Comparison of ENCODE assay signal across 17 cellular contexts in genomic region chr3:123285066-123285465, GRCh38.
DNase-seq lines count a peak whose midpoint lies in the region; ATAC-seq and TF ChIP-seq lines count a peak whose summit lies in the region.
"Had no signal": no experiment of that assay in that cellular context is flagged by ENCODE, and none has a peak within 500 bp of the region (broad histone marks: within the 10 kb centered on the region; RNA-seq: fewer than 3 reads in every experiment).

No MANE protein-coding gene starts in this region.

- POLR2A ChIA-PET in CD4-positive, alpha-beta memory T cell (lab: Charles Lee; ENCODE audit: partially characterized antibody), result no interaction called here

- H3K27me3 ChIP-seq in neuronal stem cell (ENCODE audit: control insufficient read depth in 3 of 3, insufficient read depth in 3 of 3, low read depth in 1 of 3, low read length in 3 of 3), result peaks cover 0 to 4% (median 2%) of the 10 kb centered on the region in 3 experiments
- H3K27me3 ChIP-seq in CD4-positive, alpha-beta memory T cell (ENCODE audit: insufficient read depth, low read length), result no peaks in the 10 kb centered on the region
- H3K27me3 ChIP-seq: BE2C had no signal

- H2AK5ac ChIP-seq in neuronal stem cell (ENCODE audit: low read depth, low read length), result no peak overlapping the region

- H2BK12ac ChIP-seq in neuronal stem cell (ENCODE audit: low read length), result no peak overlapping the region

- H3K4me3 ChIP-seq in neuronal stem cell (ENCODE audit: low read length in 2 of 2), result no peak overlapping the region
- no peak overlapping the region for H3K4me3 ChIP-seq in CD4-positive, alpha-beta memory T cell (ENCODE audit: low read length in 2 of 2)
- H3K4me3 ChIP-seq: GM12878, GM23338 had no signal

- WGBS in neuronal stem cell (ENCODE audit: extremely low coverage in 2 of 2, insufficient read length in 2 of 2, insufficient replicate concordance in 1 of 2), 2 donors, result no CpG with 5 or more reads among the region's 9 CpGs

- no peak overlapping the region for H3K4me2 ChIP-seq in neuronal stem cell (ENCODE audit: insufficient read depth, low read length, poor library complexity, severe bottlenecking)
- H3K4me2 ChIP-seq: GM23338 had no signal

- no peaks in the 10 kb centered on the region for H3K79me1 ChIP-seq in neuronal stem cell (ENCODE audit: low read depth, low read length)

- H3K4me1 Mint-ChIP-seq in CD4-positive, alpha-beta memory T cell, result no peaks in the 10 kb centered on the region
- H3K4me1 Mint-ChIP-seq: CD8-positive, alpha-beta memory T cell; GM23338 had no signal

- ATAC-seq in SK-N-SH treated with all-trans-retinoic acid at 6 μM for 48 hours, result no peak
- no peak for ATAC-seq in GM21786 (IDR thresholded peaks at IDR 0.05; ENCODE audit: unreplicated experiment)
- ATAC-seq: GM12878, GM23338 had no signal

- H3K18ac ChIP-seq in neuronal stem cell (ENCODE audit: low read length), result no peak overlapping the region

- no peak overlapping the region for H4K8ac ChIP-seq in neuronal stem cell (ENCODE audit: low read depth, low read length)

- peaks cover 0 to 2% of the 10 kb centered on the region in 2 donors for H3K27me3 Mint-ChIP-seq in CD4-positive, alpha-beta memory T cell

- H3K9me3 ChIP-seq in neuronal stem cell (replicated peaks in 1 of 2; ENCODE audit: control insufficient read depth in 2 of 2, insufficient read depth in 1 of 2, low read depth in 1 of 2, low read length in 2 of 2), result no peaks in the 10 kb centered on the region
- H3K9me3 ChIP-seq in CD4-positive, alpha-beta memory T cell (ENCODE audit: control insufficient read depth in 1 of 2, low read length in 2 of 2), result no peaks in the 10 kb centered on the region
- H3K9me3 ChIP-seq: BE2C had no signal

- H3K9me3 Mint-ChIP-seq in CD4-positive, alpha-beta memory T cell, result peaks cover 0 to 2% (median 0%) of the 10 kb centered on the region in 8 donors
- H3K9me3 Mint-ChIP-seq: CD8-positive, alpha-beta memory T cell had no signal

- no peak overlapping the region for H2AFZ ChIP-seq in neuronal stem cell (ENCODE audit: low read length)
- H2AFZ ChIP-seq: GM23338 had no signal

- no peak overlapping the region for H2BK120ac ChIP-seq in neuronal stem cell (ENCODE audit: low read depth, low read length)

- H3K23ac ChIP-seq in neuronal stem cell (ENCODE audit: low read depth, low read length, poor library complexity), result no peak overlapping the region

- no peak overlapping the region for H3K14ac ChIP-seq in neuronal stem cell (ENCODE audit: low read length)

- H3K4me3 Mint-ChIP-seq in CD4-positive, alpha-beta memory T cell, result no peak overlapping the region
- H3K4me3 Mint-ChIP-seq: CD8-positive, alpha-beta memory T cell; GM23338 had no signal

- H3K36me3 Mint-ChIP-seq in CD4-positive, alpha-beta memory T cell, result no peaks in the 10 kb centered on the region

- H3K27ac ChIP-seq in VCaP (peak overlapping the region; percentile 72), neuronal stem cell (replicated peaks; ENCODE audit: low read length) (no peak overlapping the region)
- H3K27ac ChIP-seq in CD4-positive, alpha-beta memory T cell (ENCODE audit: low read depth, low read length), result no peak overlapping the region

- DNase-seq in ELF-1 (ENCODE audit: low read depth, low spot score), result peak; percentile 4
- peak; percentile 45 for DNase-seq in HT1080 (ENCODE audit: low read depth)
- DNase-seq in neuronal stem cell (ENCODE audit: low spot score), result no peak
- no peak for DNase-seq in CD4-positive, alpha-beta memory T cell
- DNase-seq: BE2C; CD8-positive, alpha-beta memory T cell; KG1; NCI-H1092 treated with DMSO at 0.1 percent for 48 hours; NCI-H187; NCI-H446; NCI-H774; SIG-M5 had no signal

- no peak overlapping the region for H3K4ac ChIP-seq in neuronal stem cell (ENCODE audit: low read length)

- no peak overlapping the region for H3K27ac Mint-ChIP-seq in CD4-positive, alpha-beta memory T cell
- H3K27ac Mint-ChIP-seq: GM23338 had no signal

- H3K4me1 ChIP-seq in neuronal stem cell (ENCODE audit: control insufficient read depth in 2 of 2, insufficient read depth in 1 of 2, low read depth in 1 of 2, low read length in 2 of 2), result no peaks in the 10 kb centered on the region
- H3K4me1 ChIP-seq in CD4-positive, alpha-beta memory T cell (ENCODE audit: insufficient read depth, low read length), result no peaks in the 10 kb centered on the region

- no peak for TF ChIP-seq CTCF in VCaP (conservative IDR thresholded peaks at IDR 0.05)

- intact Hi-C loops in CD4-positive, alpha-beta memory T cell (cut with micrococcal nuclease), result no loop called here

- no peak overlapping the region for H4K91ac ChIP-seq in neuronal stem cell (ENCODE audit: low read depth, low read length, poor library complexity)

- H3K9ac ChIP-seq in neuronal stem cell (ENCODE audit: low read depth, low read length, poor library complexity), result peak overlapping the region; percentile 78

- H2BK5ac ChIP-seq in neuronal stem cell (ENCODE audit: low read length), result no peak overlapping the region

- H3K36me3 ChIP-seq in neuronal stem cell (replicated peaks in 1 of 2; ENCODE audit: control insufficient read depth in 2 of 2, insufficient read depth in 2 of 2, low read length in 2 of 2), result no peaks in the 10 kb centered on the region
- H3K36me3 ChIP-seq in CD4-positive, alpha-beta memory T cell (ENCODE audit: insufficient read depth, low read length), result no peaks in the 10 kb centered on the region
- H3K36me3 ChIP-seq: BE2C had no signal

- no peak overlapping the region for H2BK15ac ChIP-seq in neuronal stem cell (ENCODE audit: low read length)

- CTCF ChIA-PET in CD4-positive, alpha-beta memory T cell (lab: Charles Lee; ENCODE audit: partially characterized antibody), result interaction anchor here (0.6 kb wide), 1 partner anchor 1157 kb away, joined by 4 read pairs; no protein-coding TSS in a partner anchor

TF ChIP-seq in SK-N-SH treated with all-trans-retinoic acid at 6 μM for 48 hours, 23 proteins besides CTCF, POLR2A, EP300 and RAD21 (continues in another document):
- TF ChIP-seq TOX (CRISPR knock-in tag; IDR thresholded peaks at IDR 0.05; ENCODE audit: borderline replicate concordance) (no peak), PPARA (CRISPR knock-in tag; IDR thresholded peaks at IDR 0.05; ENCODE audit: borderline replicate concordance) (no peak), ZFP3 (CRISPR knock-in tag; IDR thresholded peaks at IDR 0.05) (no peak), RARB (CRISPR knock-in tag; IDR thresholded peaks at IDR 0.05) (no peak), CSDC2 (CRISPR knock-in tag; IDR thresholded peaks at IDR 0.05) (no peak), PATZ1 (CRISPR knock-in tag; IDR thresholded peaks at IDR 0.05; ENCODE audit: borderline replicate concordance) (no peak), ESRRG (CRISPR knock-in tag; IDR thresholded peaks at IDR 0.05) (no peak), OSR1 (CRISPR knock-in tag; IDR thresholded peaks at IDR 0.05) (no peak), BACH2 (CRISPR knock-in tag; IDR thresholded peaks at IDR 0.05; ENCODE audit: borderline replicate concordance) (no peak), ZNF8 (CRISPR knock-in tag; IDR thresholded peaks at IDR 0.05) (no peak), ZFP30 (CRISPR knock-in tag; IDR thresholded peaks at IDR 0.05) (no peak), ISL1 (CRISPR knock-in tag; IDR thresholded peaks at IDR 0.05) (no peak), ZNF70 (CRISPR knock-in tag; IDR thresholded peaks at IDR 0.05) (no peak), SNAI2 (CRISPR knock-in tag; IDR thresholded peaks at IDR 0.05) (no peak), GLIS3 (CRISPR knock-in tag; IDR thresholded peaks at IDR 0.05) (no peak)
- TF ChIP-seq, protein P1, sequence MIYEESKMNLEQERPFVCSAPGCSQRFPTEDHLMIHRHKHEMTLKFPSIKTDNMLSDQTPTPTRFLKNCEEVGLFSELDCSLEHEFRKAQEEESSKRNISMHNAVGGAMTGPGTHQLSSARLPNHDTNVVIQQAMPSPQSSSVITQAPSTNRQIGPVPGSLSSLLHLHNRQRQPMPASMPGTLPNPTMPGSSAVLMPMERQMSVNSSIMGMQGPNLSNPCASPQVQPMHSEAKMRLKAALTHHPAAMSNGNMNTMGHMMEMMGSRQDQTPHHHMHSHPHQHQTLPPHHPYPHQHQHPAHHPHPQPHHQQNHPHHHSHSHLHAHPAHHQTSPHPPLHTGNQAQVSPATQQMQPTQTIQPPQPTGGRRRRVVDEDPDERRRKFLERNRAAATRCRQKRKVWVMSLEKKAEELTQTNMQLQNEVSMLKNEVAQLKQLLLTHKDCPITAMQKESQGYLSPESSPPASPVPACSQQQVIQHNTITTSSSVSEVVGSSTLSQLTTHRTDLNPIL (CRISPR knock-in tag; IDR thresholded peaks at IDR 0.05; ENCODE audit: low read depth), result no peak

Comparison
In these comparisons a context has a peak if more than half of its experiments do, and no peak if none do; other contexts are left out.
1. DNase-seq: peak in ELF-1 (single experiment) and HT1080 (single experiment); none in neuronal stem cell (single experiment) and CD4-positive, alpha-beta memory T cell (0 of 5).